In genomic region chr11:126063510-126063858, GRCh38 we compare ENCODE assay signal across 2 cellular contexts.
TF ChIP-seq lines count a peak whose summit lies in the region.

No MANE protein-coding gene starts in this region.

TF ChIP-seq in SK-N-SH, 30 proteins besides CTCF, POLR2A, EP300 and RAD21 (continued from another document):
- no peak for TF ChIP-seq RFX5 (IDR thresholded peaks at IDR 0.05; ENCODE audit: low read length)
- no peak for TF ChIP-seq EZH2phosphoT487 (IDR thresholded peaks at IDR 0.05; ENCODE audit: borderline replicate concordance, low read depth)
- TF ChIP-seq IRF3 (IDR thresholded peaks at IDR 0.05; ENCODE audit: low read depth, low read length) = no peak
- TF ChIP-seq TEAD4 (IDR thresholded peaks at IDR 0.05; ENCODE audit: borderline replicate concordance, insufficient read depth) = no peak
- no peak for TF ChIP-seq RCOR1 (IDR thresholded peaks at IDR 0.05; ENCODE audit: low read length)
- TF ChIP-seq PBX3 (IDR thresholded peaks at IDR 0.05) = no peak
- TF ChIP-seq POLR2AphosphoS5 (IDR thresholded peaks at IDR 0.05; ENCODE audit: low read depth, low read length) = no peak
- no peak for TF ChIP-seq NFIC (IDR thresholded peaks at IDR 0.05; ENCODE audit: borderline replicate concordance)
- no peak for TF ChIP-seq TAF1 (IDR thresholded peaks at IDR 0.05; ENCODE audit: borderline replicate concordance, low read depth, low read length)
TF ChIP-seq in SK-N-SH: peak in this region for 0.

TF ChIP-seq in SK-N-SH treated with all-trans-retinoic acid at 6 μM for 48 hours, 23 proteins besides CTCF, POLR2A, EP300 and RAD21 (continued from another document):
- TF ChIP-seq CSRNP3 (CRISPR knock-in tag; IDR thresholded peaks at IDR 0.05) (no peak), BACH2 (CRISPR knock-in tag; IDR thresholded peaks at IDR 0.05; ENCODE audit: borderline replicate concordance) (no peak)
TF ChIP-seq in SK-N-SH treated with all-trans-retinoic acid at 6 μM for 48 hours: peak in this region for 0.
